Comparison of ENCODE assay signal across 15 cellular contexts in the genomic region with DNA sequence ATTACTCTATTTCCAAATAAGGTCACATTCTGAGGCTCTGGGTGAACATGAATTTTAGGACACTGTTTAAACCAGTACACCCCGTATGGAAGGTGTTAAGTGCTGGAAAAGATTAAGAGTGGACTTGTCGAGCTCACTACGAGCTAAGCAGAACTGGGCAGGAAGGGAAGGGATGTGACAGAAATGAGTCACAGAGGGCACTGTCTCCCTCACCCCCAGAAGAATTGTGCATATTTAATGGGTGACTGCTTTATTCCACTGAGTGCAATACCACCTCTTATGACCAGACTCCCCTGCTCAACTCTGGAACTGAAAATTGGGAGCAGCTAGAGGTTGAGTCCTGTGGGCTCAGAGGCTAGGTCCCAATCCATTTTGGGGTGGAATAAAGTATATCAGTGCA.
DNase-seq lines count a peak whose midpoint lies in the region; ATAC-seq and TF ChIP-seq lines count a peak whose summit lies in the region.
"Had no signal": no experiment of that assay in that cellular context is flagged by ENCODE, and none has a peak within 500 bp of the region (broad histone marks: within the 10 kb centered on the region; RNA-seq: fewer than 3 reads in every experiment).

No MANE protein-coding gene starts in this region.

- no peaks in the 10 kb centered on the region for H3K36me3 ChIP-seq in mesenchymal stem cell (ENCODE audit: control insufficient read depth in 1 of 2, insufficient read depth in 2 of 2, low read depth in 1 of 2, low read length in 2 of 2)
- H3K36me3 ChIP-seq: neutrophil had no signal

- H3K4ac ChIP-seq in mesenchymal stem cell (ENCODE audit: low read depth in 1 of 2, low read length in 2 of 2), result no peak overlapping the region

- no peak overlapping the region for H3K23ac ChIP-seq in mesenchymal stem cell (ENCODE audit: low read length in 2 of 2)

- no peak overlapping the region for H3K14ac ChIP-seq in mesenchymal stem cell (ENCODE audit: low read length in 2 of 2)

- H3K9me3 ChIP-seq in mesenchymal stem cell (ENCODE audit: control insufficient read depth, low read length), result no peaks in the 10 kb centered on the region
- H3K9me3 ChIP-seq: neutrophil had no signal

- H3K27me3 ChIP-seq in mesenchymal stem cell (ENCODE audit: control insufficient read depth in 1 of 2, insufficient read depth in 1 of 2, low read length in 2 of 2), result peaks cover 0 to 4% of the 10 kb centered on the region in 2 experiments
- H3K27me3 ChIP-seq: neutrophil had no signal

- peaks cover 43% of the 10 kb centered on the region for H3K4me1 Mint-ChIP-seq in activated CD8-positive, alpha-beta T cell treated with anti-CD3 and anti-CD28 coated beads for 36 hours (ENCODE audit: low read depth)

- intact Hi-C loops in activated CD8-positive, alpha-beta T cell treated with anti-CD3 and anti-CD28 coated beads for 36 hours (cut with micrococcal nuclease), result no loop called here

- H3K9me3 Mint-ChIP-seq in activated CD8-positive, alpha-beta T cell treated with anti-CD3 and anti-CD28 coated beads for 36 hours, result no peaks in the 10 kb centered on the region

- H3K27ac Mint-ChIP-seq in activated CD8-positive, alpha-beta T cell treated with anti-CD3 and anti-CD28 coated beads for 36 hours, result peak overlapping the region; percentile 10
- H3K27ac Mint-ChIP-seq: memory B cell had no signal

- no peak overlapping the region for H2BK120ac ChIP-seq in mesenchymal stem cell (ENCODE audit: low read depth, low read length)

- no peak overlapping the region for H4K91ac ChIP-seq in mesenchymal stem cell (ENCODE audit: low read length)

- H3K79me1 ChIP-seq in mesenchymal stem cell (replicated peaks; ENCODE audit: low read length, poor library complexity, severe bottlenecking), result no peaks in the 10 kb centered on the region

- CTCF ChIA-PET in activated CD8-positive, alpha-beta T cell treated with anti-CD3 and anti-CD28 coated beads for 36 hours (lab: Charles Lee), result no interaction called here

- H2AFZ ChIP-seq in mesenchymal stem cell (ENCODE audit: low read depth, low read length), result no peak overlapping the region
- H2AFZ ChIP-seq: PC-9 had no signal

- no peak overlapping the region for H2BK12ac ChIP-seq in mesenchymal stem cell (ENCODE audit: low read length in 2 of 2)

- no peak overlapping the region for H2BK15ac ChIP-seq in mesenchymal stem cell (ENCODE audit: low read depth, poor library complexity, severe bottlenecking)

- H3K4me2 ChIP-seq in mesenchymal stem cell (ENCODE audit: low read length, poor library complexity, severe bottlenecking), result no peak overlapping the region
- H3K4me2 ChIP-seq: PC-9 had no signal

- no peak for TF ChIP-seq CTCF in activated CD8-positive, alpha-beta T cell treated with anti-CD3 and anti-CD28 coated beads for 36 hours (IDR thresholded peaks at IDR 0.05)

- DNase-seq in NK-92 treated with Interleukin-12 subunit alpha and Interleukin-12 subunit beta, amount 100 ng/mL, for 24 hours (lab: John Stamatoyannopoulos, UW), result peak; percentile 12
- DNase-seq in NK-92 (lab: John Stamatoyannopoulos, UW; ENCODE audit: unreplicated experiment) (no peak), mesenchymal stem cell (peak; percentile 49)
- DNase-seq in activated CD8-positive, alpha-beta T cell treated with anti-CD3 and anti-CD28 coated beads for 36 hours, result peak; percentile 38
- DNase-seq: activated CD8-positive, alpha-beta memory T cell treated with anti-CD3 and anti-CD28 coated beads for 24 hours; COR-L47; NCI-H1417; PC-9 had no signal

- no peak overlapping the region for H3K9ac ChIP-seq in mesenchymal stem cell (ENCODE audit: low read length)

- H3K18ac ChIP-seq in mesenchymal stem cell (ENCODE audit: low read depth in 1 of 2, low read length in 2 of 2), result peak overlapping the region in 1 of 2 experiments; percentile 3

- WGBS in mesenchymal stem cell, result 10% methylated on average over 3 of the region's 3 CpGs

- ATAC-seq in HG02885 (IDR thresholded peaks at IDR 0.05; ENCODE audit: poor library complexity, unreplicated experiment), result peak; percentile 28
- ATAC-seq in activated CD8-positive, alpha-beta T cell treated with anti-CD3 and anti-CD28 coated beads for 36 hours, result peak; percentile 87
- no peak for ATAC-seq in HG03460 (IDR thresholded peaks at IDR 0.05; ENCODE audit: unreplicated experiment)
- no peak for ATAC-seq in HG02798 (IDR thresholded peaks at IDR 0.05; ENCODE audit: poor library complexity, unreplicated experiment)
- no peak for ATAC-seq in HG02763 (IDR thresholded peaks at IDR 0.05; ENCODE audit: unreplicated experiment)

- H3K36me3 Mint-ChIP-seq in activated CD8-positive, alpha-beta T cell treated with anti-CD3 and anti-CD28 coated beads for 36 hours (ENCODE audit: low read depth), result no peaks in the 10 kb centered on the region
- H3K36me3 Mint-ChIP-seq: memory B cell had no signal

- H3K4me1 ChIP-seq in mesenchymal stem cell (ENCODE audit: control insufficient read depth, insufficient read depth, low read depth, low read length), result no peaks in the 10 kb centered on the region

- H4K8ac ChIP-seq in mesenchymal stem cell (ENCODE audit: low read length), result no peak overlapping the region

- POLR2A ChIA-PET in activated CD8-positive, alpha-beta T cell treated with anti-CD3 and anti-CD28 coated beads for 36 hours (lab: Charles Lee), result interaction anchor here (0.9 to 1.3 kb wide), 2 partner anchors 62 to 250 kb away, joined by 3 read pairs; no protein-coding TSS in a partner anchor

- H2AK5ac ChIP-seq in mesenchymal stem cell (ENCODE audit: low read length, severe bottlenecking), result no peak overlapping the region

- H3K27me3 Mint-ChIP-seq in activated CD8-positive, alpha-beta T cell treated with anti-CD3 and anti-CD28 coated beads for 36 hours, result no peaks in the 10 kb centered on the region

- no peak overlapping the region for H3K27ac ChIP-seq in mesenchymal stem cell (ENCODE audit: low read length, poor library complexity, severe bottlenecking)
- H3K27ac ChIP-seq: 22Rv1, neutrophil, PC-9 had no signal

- H2BK5ac ChIP-seq in mesenchymal stem cell (ENCODE audit: low read depth, low read length, poor library complexity, severe bottlenecking), result no peak overlapping the region

- no peak overlapping the region for H3K4me3 ChIP-seq in mesenchymal stem cell (ENCODE audit: insufficient read depth in 1 of 2, low read depth in 1 of 2, low read length in 2 of 2)
- H3K4me3 ChIP-seq: PC-9 had no signal

- H3K4me3 Mint-ChIP-seq in activated CD8-positive, alpha-beta T cell treated with anti-CD3 and anti-CD28 coated beads for 36 hours, result no peak overlapping the region
- H3K4me3 Mint-ChIP-seq: memory B cell had no signal

Comparison
In these comparisons a context has a peak if more than half of its experiments do, and no peak if none do; other contexts are left out.
1. ATAC-seq: peak in HG02885 (single experiment) and activated CD8-positive, alpha-beta T cell treated with anti-CD3 and anti-CD28 coated beads for 36 hours (single experiment); none in HG03460 (single experiment), HG02798 (single experiment) and HG02763 (single experiment).